In the genomic region with DNA sequence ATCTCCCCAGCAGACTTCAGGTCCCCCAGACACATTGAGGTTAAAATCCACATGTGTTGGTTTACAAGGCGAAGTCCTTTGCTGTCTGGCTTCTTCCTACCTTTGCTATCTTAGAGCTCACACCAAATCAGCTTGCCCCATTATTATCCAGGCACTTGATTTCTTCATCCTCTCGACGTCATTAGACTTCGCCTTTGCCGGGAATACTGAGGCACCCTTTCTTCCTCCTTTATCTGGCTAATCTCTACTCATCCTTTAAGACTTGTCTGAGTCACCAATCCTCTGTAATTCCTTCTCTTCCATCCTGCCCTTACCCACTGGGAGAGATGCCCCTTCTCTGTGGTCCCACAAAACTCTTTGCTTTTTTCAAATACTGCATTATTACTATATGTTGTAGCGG, we compare ENCODE assay signal across 1 cellular context.
TF ChIP-seq lines count a peak whose summit lies in the region.

No MANE protein-coding gene starts in this region.

TF ChIP-seq in K562, 482 proteins besides CTCF, POLR2A, EP300 and RAD21:
- no peak for TF ChIP-seq TAL1 (IDR thresholded peaks at IDR 0.05)
- TF ChIP-seq, protein P1, sequence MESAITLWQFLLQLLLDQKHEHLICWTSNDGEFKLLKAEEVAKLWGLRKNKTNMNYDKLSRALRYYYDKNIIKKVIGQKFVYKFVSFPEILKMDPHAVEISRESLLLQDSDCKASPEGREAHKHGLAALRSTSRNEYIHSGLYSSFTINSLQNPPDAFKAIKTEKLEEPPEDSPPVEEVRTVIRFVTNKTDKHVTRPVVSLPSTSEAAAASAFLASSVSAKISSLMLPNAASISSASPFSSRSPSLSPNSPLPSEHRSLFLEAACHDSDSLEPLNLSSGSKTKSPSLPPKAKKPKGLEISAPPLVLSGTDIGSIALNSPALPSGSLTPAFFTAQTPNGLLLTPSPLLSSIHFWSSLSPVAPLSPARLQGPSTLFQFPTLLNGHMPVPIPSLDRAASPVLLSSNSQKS (CRISPR knock-in tag; IDR thresholded peaks at IDR 0.05) = no peak
